In genomic region chr7:20153999-20154398, GRCh38 we compare ENCODE assay signal across 28 cellular contexts.
DNase-seq lines count a peak whose midpoint lies in the region; ATAC-seq and TF ChIP-seq lines count a peak whose summit lies in the region.
"Had no signal": no experiment of that assay in that cellular context is flagged by ENCODE, and none has a peak within 500 bp of the region (broad histone marks: within the 10 kb centered on the region; RNA-seq: fewer than 3 reads in every experiment).

No MANE protein-coding gene starts in this region.

- TF ChIP-seq CTCF in epithelial cell of esophagus (IDR thresholded peaks at IDR 0.05; ENCODE audit: insufficient read depth, low read depth, low read length, missing control alignments), result no peak

- peak; percentile 36 for DNase-seq in H4 (ENCODE audit: low spot score)
- DNase-seq in epithelial cell of esophagus (ENCODE audit: low read depth), result peak; percentile 45
- DNase-seq in myocyte (ENCODE audit: low read depth), result peak; percentile 50
- DNase-seq in CD1c-positive myeloid dendritic cell (ENCODE audit: extremely low spot score), result no peak
- no peak for DNase-seq in NCI-H748 treated with DMSO at 0.1 percent for 48 hours (lab: John Stamatoyannopoulos, UW)
- no peak for DNase-seq in NCI-H1694 treated with DMSO at 0.1 percent for 48 hours (lab: John Stamatoyannopoulos, UW)
- DNase-seq: activated CD4-positive, alpha-beta T cell treated with anti-CD3 and anti-CD28 coated beads, Interleukin-2, amount 10 ng/mL, durations not matched to agents 7 days and 5 days; activated CD8-positive, alpha-beta memory T cell treated with anti-CD3 and anti-CD28 coated beads, Interleukin-2, amount 10 ng/mL, durations not matched to agents 7 days and 5 days; activated naive CD4-positive, alpha-beta T cell treated with anti-CD3 and anti-CD28 coated beads, Interleukin-2, amount 10 ng/mL, durations not matched to agents 7 days and 5 days; activated T-cell treated with anti-CD3 and anti-CD28 coated beads, Interleukin-2, amount 50 U/mL, for 72 hours; amniotic stem cell; effector memory CD8-positive, alpha-beta T cell; GDM1; H7; kidney glomerular epithelial cell; NCI-H1105; NCI-H2081; NCI-H226; NCI-H82; occipital lobe; OCI-M1; Right ventricle myocardium superior; small intestine; stimulated activated naive B cell treated with anti-CD40 and anti-IgM and Interleukin-4, amounts not matched to agents 10 μg/mL and 1 μg/mL and 100 μg/mL, for 72 hours; T-helper 9 cell had no signal

- ATAC-seq in GM18907 (IDR thresholded peaks at IDR 0.05; ENCODE audit: unreplicated experiment), result no peak
- ATAC-seq: activated CD8-positive, alpha-beta memory T cell treated with anti-CD3 and anti-CD28 coated beads, Interleukin-2, amount 10 ng/mL, durations not matched to agents 7 days and 5 days; activated T-cell treated with anti-CD3 and anti-CD28 coated beads, Interleukin-2, amount 50 U/mL, for 72 hours; effector memory CD8-positive, alpha-beta T cell; esophagus mucosa; stimulated activated naive B cell treated with anti-CD40 and anti-IgM and Interleukin-4, amounts not matched to agents 10 μg/mL and 1 μg/mL and 100 μg/mL, for 72 hours had no signal

- H3K4me3 ChIP-seq in epithelial cell of esophagus (ENCODE audit: low read length), result no peak overlapping the region
- H3K4me3 ChIP-seq: thoracic aorta had no signal

Comparison
In these comparisons a context has a peak if more than half of its experiments do, and no peak if none do; other contexts are left out.
1. DNase-seq: peak in H4 (single experiment), epithelial cell of esophagus (single experiment) and myocyte (single experiment); none in CD1c-positive myeloid dendritic cell (single experiment), NCI-H748 treated with DMSO at 0.1 percent for 48 hours (single experiment) and NCI-H1694 treated with DMSO at 0.1 percent for 48 hours (single experiment).